In genomic region chr20:46835418-46835817, GRCh38 we compare ENCODE assay signal across 17 cellular contexts. TPM values are rescaled to one million over a fixed set of nuclear protein-coding genes. Genes with fewer than 3 reads are reported as not detected.
DNase-seq lines count a peak whose midpoint lies in the region; ATAC-seq, FAIRE-seq and TF ChIP-seq lines count a peak whose summit lies in the region.
"Had no signal": no experiment of that assay in that cellular context is flagged by ENCODE, and none has a peak within 500 bp of the region (broad histone marks: within the 10 kb centered on the region; RNA-seq: fewer than 3 reads in every experiment).

No MANE protein-coding gene starts in this region.

- POLR2A ChIA-PET in HepG2 (lab: Yijun Ruan, JAX) = no interaction called here

- H3K4me1 ChIP-seq in HepG2 (ENCODE audit: insufficient read depth, low read length) (no peaks in the 10 kb centered on the region), right lobe of liver (no peaks in the 10 kb centered on the region), sigmoid colon (no peaks in the 10 kb centered on the region)

- CTCF ChIA-PET in HepG2 (lab: Yijun Ruan, JAX; ENCODE audit: low intra/inter-chr PET ratio, low total read pairs) = no interaction called here

- H3K9me3 ChIP-seq in HepG2 (ENCODE audit: low read length) (no peaks in the 10 kb centered on the region), right lobe of liver (no peaks in the 10 kb centered on the region), sigmoid colon (no peaks in the 10 kb centered on the region)

- H3K9ac ChIP-seq in HepG2 (ENCODE audit: insufficient read depth, low read depth, low read length) = no peak overlapping the region

- in situ Hi-C loops in HepG2 (cut with HindIII; ENCODE audit: extremely low pct_ligation_motif_present, low pct_unique_long_range_greater_than_20kb) = no loop called here

- intact Hi-C loops in HepG2 (cut with micrococcal nuclease; ENCODE audit: unreplicated experiment) = no loop called here
- intact Hi-C loops in right lobe of liver (cut with DNase I) = no loop called here
- intact Hi-C loops in sigmoid colon (cut with DNase I) = no loop called here

- no peak overlapping the region for H2AFZ ChIP-seq in HepG2 (ENCODE audit: low read length)

- H3K27me3 ChIP-seq in HepG2 (ENCODE audit: control insufficient read depth in 1 of 2, insufficient read depth in 2 of 2, low read length in 2 of 2) (peaks cover 2 to 29% of the 10 kb centered on the region in 2 experiments; a peak in 4 of 5 replicates), right lobe of liver (no peaks in the 10 kb centered on the region), sigmoid colon (peaks cover 0 to 12% (median 0%) of the 10 kb centered on the region in 3 donors)

- TF ChIP-seq EP300 in HepG2 (IDR thresholded peaks at IDR 0.05; ENCODE audit: low read depth in 2 of 2, low read length in 2 of 2) (no peak), HepG2 (CRISPR knock-in tag; IDR thresholded peaks at IDR 0.05; ENCODE audit: borderline replicate concordance) (no peak), sigmoid colon (IDR thresholded peaks at IDR 0.05) (no peak)

- TF ChIP-seq POLR2A in HepG2 (IDR thresholded peaks at IDR 0.05; ENCODE audit: insufficient read depth in 1 of 2, low read depth in 2 of 2, low read length in 2 of 2) (no peak), right lobe of liver (IDR thresholded peaks at IDR 0.05) (no peak), sigmoid colon (IDR thresholded peaks at IDR 0.05) (no peak)

- TF ChIP-seq RAD21 in HepG2 (CRISPR knock-in tag; IDR thresholded peaks at IDR 0.05) = no peak

- H3K36me3 ChIP-seq in HepG2 (replicated peaks in 1 of 2; ENCODE audit: control insufficient read depth in 1 of 2, insufficient read depth in 2 of 2, low read length in 2 of 2) = no peaks in the 10 kb centered on the region
- H3K36me3 ChIP-seq in right lobe of liver = no peaks in the 10 kb centered on the region
- no peaks in the 10 kb centered on the region for H3K36me3 ChIP-seq in sigmoid colon

- no peak; the same call in 2 of the 3 replicates for ATAC-seq in HepG2
- ATAC-seq in right lobe of liver = no peak
- ATAC-seq in HG03108 (IDR thresholded peaks at IDR 0.05; ENCODE audit: unreplicated experiment) = no peak
- no peak for ATAC-seq in HG03469 (IDR thresholded peaks at IDR 0.05; ENCODE audit: unreplicated experiment)

- WGBS in HepG2 (ENCODE audit: low lambda C conversion rate) = 9% methylated on average over 1 of the region's 1 CpG
- 100% methylated on average over 1 of the region's 1 CpG for WGBS in right lobe of liver (ENCODE audit: insufficient coverage, low coverage, low lambda C conversion rate, missing lambda C conversion rate)
- 91% methylated on average over 1 of the region's 1 CpG for WGBS in sigmoid colon, 2 donors

- DNase-seq in HepG2 (ENCODE audit: low spot score) (peak; percentile 62), right lobe of liver (no peak), NCI-H526 treated with DMSO at 0.1 percent for 48 hours (lab: John Stamatoyannopoulos, UW) (peak; percentile 57), fibroblast of mammary gland (ENCODE audit: low read depth) (peak; percentile 11), sigmoid colon (no peak), germinal center (ENCODE audit: low spot score) (no peak)
- DNase-seq: DMS153, KG1, MM.1S, NCI-H187 treated with DMSO at 0.1 percent for 48 hours had no signal

- no peaks in the 10 kb centered on the region for H4K20me1 ChIP-seq in HepG2 (ENCODE audit: insufficient read depth, low read length)

- no peak for TF ChIP-seq CTCF in HepG2 (CRISPR knock-in tag; IDR thresholded peaks at IDR 0.05)
- TF ChIP-seq CTCF in right lobe of liver (IDR thresholded peaks at IDR 0.05) = no peak
- no peak for TF ChIP-seq CTCF in fibroblast of mammary gland (conservative IDR thresholded peaks at IDR 0.05; ENCODE audit: control insufficient read depth, insufficient read depth, low read depth, low read length)
- no peak for TF ChIP-seq CTCF in sigmoid colon (IDR thresholded peaks at IDR 0.05)

- FAIRE-seq in HepG2 (lab: Jason Lieb, UNC) = peak; percentile 50
- FAIRE-seq: GM19239 had no signal

- BruUV-seq in HepG2 (replicated peaks; lab: Mats Ljungman, UMichigan) = no TSS peak

- H3K4me3 ChIP-seq in HepG2 (replicated peaks in 1 of 3; ENCODE audit: insufficient read depth in 1 of 3, low read depth in 2 of 3, low read length in 3 of 3) (no peak overlapping the region), right lobe of liver (no peak overlapping the region), fibroblast of mammary gland (ENCODE audit: control insufficient read depth, low read depth, low read length) (no peak overlapping the region), sigmoid colon (no peak overlapping the region)

- no peak overlapping the region for H3K27ac ChIP-seq in HepG2 (ENCODE audit: extremely low read length, insufficient read depth, low read length)
- H3K27ac ChIP-seq in right lobe of liver = no peak overlapping the region
- no peak overlapping the region for H3K27ac ChIP-seq in sigmoid colon
- H3K27ac ChIP-seq: 22Rv1, C4-2B, HL-60 had no signal

- H3K4me2 ChIP-seq in HepG2 (ENCODE audit: low read depth, low read length) = no peak overlapping the region

- H3K79me2 ChIP-seq in HepG2 (ENCODE audit: insufficient read depth, low read length) = no peaks in the 10 kb centered on the region

TF ChIP-seq in HepG2, 621 proteins besides CTCF, POLR2A, EP300 and RAD21:
- TF ChIP-seq TCF7 (IDR thresholded peaks at IDR 0.05; ENCODE audit: low read depth) = peak; percentile 12; the same call in 1 of the 2 replicates
- TF ChIP-seq CC2D1A (CRISPR knock-in tag; IDR thresholded peaks at IDR 0.05) = no peak
- TF ChIP-seq GFI1 (CRISPR knock-in tag; IDR thresholded peaks at IDR 0.05; ENCODE audit: borderline replicate concordance) = no peak
- TF ChIP-seq ZNF724P (CRISPR knock-in tag; IDR thresholded peaks at IDR 0.05; ENCODE audit: borderline replicate concordance) = no peak
- 0 out of 2 replicates have a peak, but pooled peaks have one; percentile 52 for TF ChIP-seq DNMT3B (CRISPR knock-in tag; conservative IDR thresholded peaks at IDR 0.05)
- TF ChIP-seq TOE1 (CRISPR knock-in tag; IDR thresholded peaks at IDR 0.05) = no peak
- TF ChIP-seq, protein P1, sequence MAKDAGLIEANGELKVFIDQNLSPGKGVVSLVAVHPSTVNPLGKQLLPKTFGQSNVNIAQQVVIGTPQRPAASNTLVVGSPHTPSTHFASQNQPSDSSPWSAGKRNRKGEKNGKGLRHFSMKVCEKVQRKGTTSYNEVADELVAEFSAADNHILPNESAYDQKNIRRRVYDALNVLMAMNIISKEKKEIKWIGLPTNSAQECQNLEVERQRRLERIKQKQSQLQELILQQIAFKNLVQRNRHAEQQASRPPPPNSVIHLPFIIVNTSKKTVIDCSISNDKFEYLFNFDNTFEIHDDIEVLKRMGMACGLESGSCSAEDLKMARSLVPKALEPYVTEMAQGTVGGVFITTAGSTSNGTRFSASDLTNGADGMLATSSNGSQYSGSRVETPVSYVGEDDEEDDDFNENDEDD (CRISPR knock-in tag; IDR thresholded peaks at IDR 0.05; ENCODE audit: borderline replicate concordance) = peak; percentile 36; the same call in 1 of the 2 replicates
- no peak for TF ChIP-seq MEF2D (CRISPR knock-in tag; IDR thresholded peaks at IDR 0.05)
- no peak for TF ChIP-seq ZNF891 (CRISPR knock-in tag; IDR thresholded peaks at IDR 0.05)
- TF ChIP-seq SP1 (IDR thresholded peaks at IDR 0.05) = no peak
- no peak for TF ChIP-seq SP1 (CRISPR knock-in tag; IDR thresholded peaks at IDR 0.05)
- TF ChIP-seq NPAS2 (CRISPR knock-in tag; IDR thresholded peaks at IDR 0.05; ENCODE audit: borderline replicate concordance) = no peak
- TF ChIP-seq FOSL2 (CRISPR knock-in tag; IDR thresholded peaks at IDR 0.05) = peak; percentile 81

RNA-seq across cellular contexts. Expression of gene EYA2, which starts 59.2 kb away (rescaled TPM):
- total RNA-seq in HepG2 (2016; rRNA removed; fragmentation: Illumina TruSeq; extraction: Trizol) = not detected in 2 replicates
- total RNA-seq in HepG2 (2016; cell fraction: cytosol; rRNA removed; fragmentation: Illumina TruSeq; extraction: Trizol; ENCODE audit: low read depth) = not detected in 2 replicates
- total RNA-seq in HepG2 (2016; cell fraction: insoluble cytoplasmic fraction; rRNA removed; fragmentation: Illumina TruSeq; extraction: Trizol) = not detected in 2 replicates
- not detected in 2 replicates for total RNA-seq in HepG2 (2016; cell fraction: membrane; rRNA removed; fragmentation: Illumina TruSeq; extraction: Trizol)
- total RNA-seq in HepG2 (2016; cell fraction: nucleus; rRNA removed; fragmentation: Illumina TruSeq; extraction: Trizol) = not detected in 2 replicates
- polyA plus RNA-seq in HepG2 (2011; rRNA removed) = not detected in 2 replicates
- polyA plus RNA-seq in HepG2 (2011; cell fraction: cytosol; rRNA removed) = not detected in 2 replicates
- not detected in 2 replicates for polyA plus RNA-seq in HepG2 (2011; cell fraction: nucleus; rRNA removed)
- polyA plus RNA-seq in HepG2 (2012) = not detected in 2 replicates
- not detected in 2 replicates for polyA plus RNA-seq in HepG2 (2016; cell fraction: cytosol; fragmentation: Illumina TruSeq; extraction: Trizol; ENCODE audit: low read depth)
- not detected in 2 replicates for polyA plus RNA-seq in HepG2 (2016; cell fraction: insoluble cytoplasmic fraction; fragmentation: Illumina TruSeq; extraction: Trizol; ENCODE audit: low read depth)
- polyA plus RNA-seq in HepG2 (2016; cell fraction: membrane; fragmentation: Illumina TruSeq; extraction: Trizol; ENCODE audit: low read depth) = not detected in 2 replicates
- not detected in 2 replicates for polyA plus RNA-seq in HepG2 (2016; cell fraction: nucleus; fragmentation: Illumina TruSeq; extraction: Trizol; ENCODE audit: insufficient read depth, low read depth)
- polyA minus RNA-seq in HepG2 (2011; rRNA and poly(A)+ RNA removed; ENCODE audit: low replicate concordance) = not detected in 2 replicates
- polyA minus RNA-seq in HepG2 (2011; cell fraction: cytosol; rRNA and poly(A)+ RNA removed) = not detected in 2 replicates
- polyA minus RNA-seq in HepG2 (2011; cell fraction: nucleus; rRNA and poly(A)+ RNA removed) = not detected in 2 replicates
- 1 to 10 TPM in 1 of 6 experiments, under 1 TPM in 5; 0.12 to 3.0 (median 0.49) TPM for total RNA-seq in right lobe of liver
- total RNA-seq in sigmoid colon = 1 to 10 TPM; 1.2 to 3.3 (median 2.6) TPM
- polyA plus RNA-seq in sigmoid colon = 10 to 100 TPM in 1 of 3 donors, 1 to 10 TPM in 2; 5.4 to 11.8 (median 6.1) TPM
- total RNA-seq: G401 had no signal

Comparison
In these comparisons a context has a peak if more than half of its experiments do, and no peak if none do; other contexts are left out.
1. DNase-seq: peak in HepG2 (single experiment), NCI-H526 treated with DMSO at 0.1 percent for 48 hours (single experiment) and fibroblast of mammary gland (single experiment); none in right lobe of liver (0 of 3), sigmoid colon (single experiment) and germinal center (single experiment).